1 cellular context compared by ENCODE assay signal in genomic region chr4:73507541-73507940, GRCh38.
TF ChIP-seq lines count a peak whose summit lies in the region.

No MANE protein-coding gene starts in this region.

TF ChIP-seq in HepG2, 621 proteins besides CTCF, POLR2A, EP300 and RAD21 (continued from another document and continues in another):
- no peak for TF ChIP-seq ZNF142 (CRISPR knock-in tag; IDR thresholded peaks at IDR 0.05)
- TF ChIP-seq, protein P1, sequence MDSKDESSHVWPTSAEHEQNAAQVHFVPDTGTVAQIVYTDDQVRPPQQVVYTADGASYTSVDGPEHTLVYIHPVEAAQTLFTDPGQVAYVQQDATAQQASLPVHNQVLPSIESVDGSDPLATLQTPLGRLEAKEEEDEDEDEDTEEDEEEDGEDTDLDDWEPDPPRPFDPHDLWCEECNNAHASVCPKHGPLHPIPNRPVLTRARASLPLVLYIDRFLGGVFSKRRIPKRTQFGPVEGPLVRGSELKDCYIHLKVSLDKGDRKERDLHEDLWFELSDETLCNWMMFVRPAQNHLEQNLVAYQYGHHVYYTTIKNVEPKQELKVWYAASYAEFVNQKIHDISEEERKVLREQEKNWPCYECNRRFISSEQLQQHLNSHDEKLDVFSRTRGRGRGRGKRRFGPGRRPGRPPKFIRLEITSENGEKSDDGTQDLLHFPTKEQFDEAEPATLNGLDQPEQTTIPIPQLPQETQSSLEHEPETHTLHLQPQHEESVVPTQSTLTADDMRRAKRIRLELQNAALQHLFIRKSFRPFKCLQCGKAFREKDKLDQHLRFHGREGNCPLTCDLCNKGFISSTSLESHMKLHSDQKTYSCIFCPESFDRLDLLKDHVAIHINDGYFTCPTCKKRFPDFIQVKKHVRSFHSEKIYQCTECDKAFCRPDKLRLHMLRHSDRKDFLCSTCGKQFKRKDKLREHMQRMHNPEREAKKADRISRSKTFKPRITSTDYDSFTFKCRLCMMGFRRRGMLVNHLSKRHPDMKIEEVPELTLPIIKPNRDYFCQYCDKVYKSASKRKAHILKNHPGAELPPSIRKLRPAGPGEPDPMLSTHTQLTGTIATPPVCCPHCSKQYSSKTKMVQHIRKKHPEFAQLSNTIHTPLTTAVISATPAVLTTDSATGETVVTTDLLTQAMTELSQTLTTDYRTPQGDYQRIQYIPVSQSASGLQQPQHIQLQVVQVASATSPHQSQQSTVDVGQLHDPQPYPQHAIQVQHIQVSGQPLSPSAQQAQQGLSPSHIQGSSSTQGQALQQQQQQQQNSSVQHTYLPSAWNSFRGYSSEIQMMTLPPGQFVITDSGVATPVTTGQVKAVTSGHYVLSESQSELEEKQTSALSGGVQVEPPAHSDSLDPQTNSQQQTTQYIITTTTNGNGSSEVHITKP (CRISPR knock-in tag; IDR thresholded peaks at IDR 0.05; ENCODE audit: low read depth) = no peak
- TF ChIP-seq ELF3 (CRISPR knock-in tag; IDR thresholded peaks at IDR 0.05) = no peak
- TF ChIP-seq THRA (CRISPR knock-in tag; IDR thresholded peaks at IDR 0.05; ENCODE audit: borderline replicate concordance) = no peak
- TF ChIP-seq HNRNPL (IDR thresholded peaks at IDR 0.05; ENCODE audit: low read depth, low read length) = no peak
- 0 out of 2 replicates have a peak, but pooled peaks have one; percentile 18 for TF ChIP-seq RCOR2 (CRISPR knock-in tag; IDR thresholded peaks at IDR 0.05)
- TF ChIP-seq, protein P2, sequence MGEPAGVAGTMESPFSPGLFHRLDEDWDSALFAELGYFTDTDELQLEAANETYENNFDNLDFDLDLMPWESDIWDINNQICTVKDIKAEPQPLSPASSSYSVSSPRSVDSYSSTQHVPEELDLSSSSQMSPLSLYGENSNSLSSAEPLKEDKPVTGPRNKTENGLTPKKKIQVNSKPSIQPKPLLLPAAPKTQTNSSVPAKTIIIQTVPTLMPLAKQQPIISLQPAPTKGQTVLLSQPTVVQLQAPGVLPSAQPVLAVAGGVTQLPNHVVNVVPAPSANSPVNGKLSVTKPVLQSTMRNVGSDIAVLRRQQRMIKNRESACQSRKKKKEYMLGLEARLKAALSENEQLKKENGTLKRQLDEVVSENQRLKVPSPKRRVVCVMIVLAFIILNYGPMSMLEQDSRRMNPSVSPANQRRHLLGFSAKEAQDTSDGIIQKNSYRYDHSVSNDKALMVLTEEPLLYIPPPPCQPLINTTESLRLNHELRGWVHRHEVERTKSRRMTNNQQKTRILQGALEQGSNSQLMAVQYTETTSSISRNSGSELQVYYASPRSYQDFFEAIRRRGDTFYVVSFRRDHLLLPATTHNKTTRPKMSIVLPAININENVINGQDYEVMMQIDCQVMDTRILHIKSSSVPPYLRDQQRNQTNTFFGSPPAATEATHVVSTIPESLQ (CRISPR knock-in tag; conservative IDR thresholded peaks at IDR 0.05) = no peak
- TF ChIP-seq ERF (CRISPR knock-in tag; IDR thresholded peaks at IDR 0.05) = no peak
- 0 out of 2 replicates have a peak, but pooled peaks have one; percentile 32 for TF ChIP-seq SMAD3 (CRISPR knock-in tag; IDR thresholded peaks at IDR 0.05)
- no peak for TF ChIP-seq XRCC5 (optimal IDR thresholded peaks at IDR 0.05; ENCODE audit: low read length)
- TF ChIP-seq, protein P3, sequence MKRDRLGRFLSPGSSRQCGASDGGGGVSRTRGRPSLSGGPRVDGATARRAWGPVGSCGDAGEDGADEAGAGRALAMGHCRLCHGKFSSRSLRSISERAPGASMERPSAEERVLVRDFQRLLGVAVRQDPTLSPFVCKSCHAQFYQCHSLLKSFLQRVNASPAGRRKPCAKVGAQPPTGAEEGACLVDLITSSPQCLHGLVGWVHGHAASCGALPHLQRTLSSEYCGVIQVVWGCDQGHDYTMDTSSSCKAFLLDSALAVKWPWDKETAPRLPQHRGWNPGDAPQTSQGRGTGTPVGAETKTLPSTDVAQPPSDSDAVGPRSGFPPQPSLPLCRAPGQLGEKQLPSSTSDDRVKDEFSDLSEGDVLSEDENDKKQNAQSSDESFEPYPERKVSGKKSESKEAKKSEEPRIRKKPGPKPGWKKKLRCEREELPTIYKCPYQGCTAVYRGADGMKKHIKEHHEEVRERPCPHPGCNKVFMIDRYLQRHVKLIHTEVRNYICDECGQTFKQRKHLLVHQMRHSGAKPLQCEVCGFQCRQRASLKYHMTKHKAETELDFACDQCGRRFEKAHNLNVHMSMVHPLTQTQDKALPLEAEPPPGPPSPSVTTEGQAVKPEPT (CRISPR knock-in tag; IDR thresholded peaks at IDR 0.05; ENCODE audit: low read depth) = no peak
- TF ChIP-seq ZNF564 (CRISPR knock-in tag; IDR thresholded peaks at IDR 0.05) = no peak
- no peak for TF ChIP-seq ZNF503 (CRISPR knock-in tag; IDR thresholded peaks at IDR 0.05)
- TF ChIP-seq ZNF574 (CRISPR knock-in tag; IDR thresholded peaks at IDR 0.05) = no peak
- TF ChIP-seq SNRNP70 (IDR thresholded peaks at IDR 0.05; ENCODE audit: low read depth, low read length) = no peak
- no peak for TF ChIP-seq HNF4G (IDR thresholded peaks at IDR 0.05; ENCODE audit: borderline replicate concordance, low read depth, low read length)
- no peak for TF ChIP-seq HNF4G (CRISPR knock-in tag; IDR thresholded peaks at IDR 0.05; ENCODE audit: borderline replicate concordance, low read depth)
- TF ChIP-seq MATR3 (CRISPR knock-in tag; IDR thresholded peaks at IDR 0.05) = no peak
- no peak for TF ChIP-seq ZFY (CRISPR knock-in tag; IDR thresholded peaks at IDR 0.05)
- no peak for TF ChIP-seq NFYC (CRISPR knock-in tag; IDR thresholded peaks at IDR 0.05)
- TF ChIP-seq, protein P4, sequence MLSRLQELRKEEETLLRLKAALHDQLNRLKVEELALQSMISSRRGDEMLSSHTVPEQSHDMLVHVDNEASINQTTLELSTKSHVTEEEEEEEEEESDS (CRISPR knock-in tag; IDR thresholded peaks at IDR 0.05; ENCODE audit: borderline replicate concordance) = no peak
- TF ChIP-seq, protein P5, sequence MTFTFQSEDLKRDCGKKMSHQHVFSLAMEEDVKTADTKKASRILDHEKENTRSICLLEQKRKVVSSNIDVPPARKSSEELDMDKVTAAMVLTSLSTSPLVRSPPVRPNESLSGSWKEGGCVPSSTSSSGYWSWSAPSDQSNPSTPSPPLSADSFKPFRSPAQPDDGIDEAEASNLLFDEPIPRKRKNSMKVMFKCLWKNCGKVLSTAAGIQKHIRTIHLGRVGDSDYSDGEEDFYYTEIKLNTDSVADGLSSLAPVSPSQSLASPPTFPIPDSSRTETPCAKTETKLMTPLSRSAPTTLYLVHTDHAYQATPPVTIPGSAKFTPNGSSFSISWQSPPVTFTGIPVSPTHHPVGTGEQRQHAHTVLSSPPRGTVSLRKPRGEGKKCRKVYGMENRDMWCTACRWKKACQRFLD (CRISPR knock-in tag; IDR thresholded peaks at IDR 0.05; ENCODE audit: borderline replicate concordance) = no peak
- no peak for TF ChIP-seq ZNF572 (CRISPR knock-in tag; IDR thresholded peaks at IDR 0.05)
- no peak for TF ChIP-seq KDM5A (IDR thresholded peaks at IDR 0.05; ENCODE audit: borderline replicate concordance, low read length)
- no peak for TF ChIP-seq RELA (CRISPR knock-in tag; IDR thresholded peaks at IDR 0.05)
- no peak for TF ChIP-seq SRF (IDR thresholded peaks at IDR 0.05; ENCODE audit: low read depth, low read length)
- TF ChIP-seq FOXA3 (CRISPR knock-in tag; IDR thresholded peaks at IDR 0.05) = peak; percentile 88
- TF ChIP-seq NR1H2 (CRISPR knock-in tag; IDR thresholded peaks at IDR 0.05; ENCODE audit: borderline replicate concordance, low read depth) = no peak
- no peak for TF ChIP-seq EHMT2 (IDR thresholded peaks at IDR 0.05; ENCODE audit: borderline replicate concordance, low read depth, low read length)
- TF ChIP-seq PBX3 (CRISPR knock-in tag; IDR thresholded peaks at IDR 0.05; ENCODE audit: borderline replicate concordance) = no peak
- no peak for TF ChIP-seq ZKSCAN1 (IDR thresholded peaks at IDR 0.05; ENCODE audit: low read length)
- no peak for TF ChIP-seq ZNF878 (CRISPR knock-in tag; IDR thresholded peaks at IDR 0.05)
- TF ChIP-seq KDM6A (CRISPR knock-in tag; IDR thresholded peaks at IDR 0.05; ENCODE audit: low read depth) = peak; percentile 62; the same call in 1 of the 2 replicates
- no peak for TF ChIP-seq ZNF431 (CRISPR knock-in tag; IDR thresholded peaks at IDR 0.05; ENCODE audit: borderline replicate concordance, low read depth)
